27 cellular contexts compared by ENCODE assay signal in genomic region chr9:96725576-96725975, GRCh38.
"Had no signal": no experiment of that assay in that cellular context is flagged by ENCODE, and none has a peak within 500 bp of the region (broad histone marks: within the 10 kb centered on the region; RNA-seq: fewer than 3 reads in every experiment).

No MANE protein-coding gene starts in this region.

- H3K27ac Mint-ChIP-seq: mesothelial cell of epicardium; naive B cell; natural killer cell; nephron progenitor cell; neural progenitor cell; stimulated activated naive B cell treated with anti-CD40 and anti-IgM and Interleukin-4, amounts not matched to agents 10 μg/mL and 1 μg/mL and 100 μg/mL, for 72 hours; type B pancreatic cell had no signal

- DNase-seq: hippocampal formation; kidney; left colon; left lung; lower lobe of right lung; mammary epithelial cell; mesenchymal stem cell; naive B cell; natural killer cell; nephron progenitor cell; occipital lobe; psoas muscle; right lobe of liver; stimulated activated CD4-positive, alpha-beta T cell treated with anti-CD3 and anti-CD28 coated beads, Interleukin-15, amount 100 ng/mL, for 24 hours; stimulated activated CD4-positive, alpha-beta T cell treated with anti-CD3 and anti-CD28 coated beads, Interleukin-2, amount 100 ng/mL, for 24 hours; stimulated activated CD4-positive, alpha-beta T cell treated with anti-CD3 and anti-CD28 coated beads, Interleukin-4, amount 100 ng/mL, for 1 hour; stimulated activated naive B cell treated with anti-CD40 and anti-IgM and Interleukin-4, amounts not matched to agents 10 μg/mL and 1 μg/mL and 100 μg/mL, for 72 hours; stimulated activated naive CD8-positive, alpha-beta T cell treated with anti-CD3 and anti-CD28 coated beads, Interleukin-15, Interleukin-2, amounts not matched to agents 100 U/mL and 50 U/mL, for 24 hours; uterus had no signal

- H3K36me3 Mint-ChIP-seq: natural killer cell, neural progenitor cell, type B pancreatic cell had no signal

- H3K36me3 ChIP-seq: left lung, lower lobe of right lung, neural progenitor cell, neutrophil, right lobe of liver, uterus had no signal

- H3K27ac ChIP-seq: left lung, lower lobe of right lung, neural progenitor cell, neutrophil, parathyroid adenoma, psoas muscle, right atrium auricular region, right lobe of liver, tibial nerve, uterus had no signal

- H3K79me2 ChIP-seq: parathyroid adenoma had no signal

- H3K4me1 ChIP-seq: left lung, lower lobe of right lung, neural progenitor cell, parathyroid adenoma, psoas muscle, right lobe of liver, tibial nerve, uterus had no signal

- H3K9me3 Mint-ChIP-seq: type B pancreatic cell had no signal

- H3K27me3 ChIP-seq: neural progenitor cell, right atrium auricular region, right lobe of liver, tibial nerve, uterus had no signal

- H3K27me3 Mint-ChIP-seq: type B pancreatic cell had no signal

- H3K4me3 Mint-ChIP-seq: mesothelial cell of epicardium; naive B cell; natural killer cell; nephron progenitor cell; neural progenitor cell; stimulated activated naive B cell treated with anti-CD40 and anti-IgM and Interleukin-4, amounts not matched to agents 10 μg/mL and 1 μg/mL and 100 μg/mL, for 72 hours; type B pancreatic cell had no signal

- H3K4me2 ChIP-seq: neural progenitor cell, smooth muscle cell had no signal

- H3K4me3 ChIP-seq: left lung, lower lobe of right lung, neural progenitor cell, psoas muscle, right atrium auricular region, right lobe of liver, smooth muscle cell, tibial nerve, uterus had no signal

- H3K4me1 Mint-ChIP-seq: nephron progenitor cell, neural progenitor cell had no signal

- H3K9me3 ChIP-seq: left lung, lower lobe of right lung, neutrophil, psoas muscle, tibial nerve, uterus had no signal

- H3K9ac ChIP-seq: neural progenitor cell, parathyroid adenoma had no signal
